In genomic region chr15:101137312-101137940, GRCh38 we compare ENCODE assay signal across 11 cellular contexts.
DNase-seq lines count a peak whose midpoint lies in the region; ATAC-seq and TF ChIP-seq lines count a peak whose summit lies in the region.
"Had no signal": no experiment of that assay in that cellular context is flagged by ENCODE, and none has a peak within 500 bp of the region (broad histone marks: within the 10 kb centered on the region; RNA-seq: fewer than 3 reads in every experiment).

No MANE protein-coding gene starts in this region.

- no peak for TF ChIP-seq POLR2A in gastrocnemius medialis (IDR thresholded peaks at IDR 0.05)

- H3K4me1 ChIP-seq in gastrocnemius medialis, result no peaks in the 10 kb centered on the region
- H3K4me1 ChIP-seq: body of pancreas had no signal

- no peak overlapping the region for H3K4me3 ChIP-seq in gastrocnemius medialis
- H3K4me3 ChIP-seq: body of pancreas, esophagus muscularis mucosa had no signal

- H3K4me1 Mint-ChIP-seq in WTC11, result peaks cover 19% of the 10 kb centered on the region

- peak overlapping the region; percentile 18 for H3K27ac Mint-ChIP-seq in WTC11

- intact Hi-C loops in gastrocnemius medialis (cut with DNase I; ENCODE audit: low total_unique reads), result no loop called here

- H3K27ac ChIP-seq in gastrocnemius medialis, result no peak overlapping the region
- H3K27ac ChIP-seq: body of pancreas, esophagus muscularis mucosa had no signal

- in situ Hi-C loops in KBM-7 (cut with MboI; ENCODE audit: low pct_unique_long_range_greater_than_20kb, low sequenced_read_pairs), result no loop called here
- in situ Hi-C loops in gastrocnemius medialis (cut with MboI; ENCODE audit: low sequenced_read_pairs in 4 of 4), result no loop called here

- H3K36me3 ChIP-seq in gastrocnemius medialis, result no peaks in the 10 kb centered on the region
- H3K36me3 ChIP-seq: esophagus muscularis mucosa had no signal

- CTCF ChIA-PET in WTC11 (lab: Charles Lee), result interaction anchor here (2.4 kb wide), 1 partner anchor 15 kb away, joined by 5 read pairs; no protein-coding TSS in a partner anchor

- no peak for ATAC-seq in WTC11
- peak; percentile 53 for ATAC-seq in left lobe of liver
- no peak for ATAC-seq in GM18498 (IDR thresholded peaks at IDR 0.05; ENCODE audit: unreplicated experiment)
- no peak for ATAC-seq in gastrocnemius medialis
- ATAC-seq: body of pancreas had no signal

- TF ChIP-seq CTCF in WTC11 (IDR thresholded peaks at IDR 0.05) (no peak), gastrocnemius medialis (IDR thresholded peaks at IDR 0.05 in 4 of 5, conservative IDR thresholded peaks at IDR 0.05 in 1 of 5) (no peak)

- H3K4me3 Mint-ChIP-seq in WTC11, result no peak overlapping the region

- peaks cover 8% of the 10 kb centered on the region for H3K9me3 Mint-ChIP-seq in WTC11

- DNase-seq in CMK (ENCODE audit: low read depth) (peak; percentile 84), KBM-7 (peak; percentile 86), WTC11 (ENCODE audit: low spot score) (no peak), left lobe of liver (ENCODE audit: low spot score) (no peak), medulla oblongata (ENCODE audit: extremely low spot score) (no peak), gastrocnemius medialis (no peak), NCI-H1048 (lab: John Stamatoyannopoulos, UW) (no peak)
- DNase-seq: body of pancreas, H9 had no signal

- no peaks in the 10 kb centered on the region for H3K9me3 ChIP-seq in gastrocnemius medialis
- H3K9me3 ChIP-seq: body of pancreas, esophagus muscularis mucosa had no signal

- no peaks in the 10 kb centered on the region; the same call in 1 of the 2 replicates for H3K27me3 Mint-ChIP-seq in WTC11 (ENCODE audit: low read depth)

- H3K27me3 ChIP-seq in gastrocnemius medialis, result no peaks in the 10 kb centered on the region
- H3K27me3 ChIP-seq: body of pancreas, esophagus muscularis mucosa had no signal

- H3K36me3 Mint-ChIP-seq in WTC11, result peaks cover 6% of the 10 kb centered on the region; the same call in 1 of the 2 replicates

- POLR2A ChIA-PET in WTC11 (lab: Charles Lee), result no interaction called here

TF ChIP-seq in WTC11, 78 proteins besides CTCF, POLR2A, EP300 and RAD21:
- no peak for TF ChIP-seq ZNF219 (CRISPR knock-in tag; IDR thresholded peaks at IDR 0.05; ENCODE audit: borderline replicate concordance)
- TF ChIP-seq ATF3 (CRISPR knock-in tag; conservative IDR thresholded peaks at IDR 0.05), result 0 out of 2 replicates have a peak, but pooled peaks have one; percentile 38

Comparison
In these comparisons a context has a peak if more than half of its experiments do, and no peak if none do; other contexts are left out.
1. DNase-seq: peak in CMK (single experiment) and KBM-7 (single experiment); none in WTC11 (single experiment), left lobe of liver (single experiment), medulla oblongata (single experiment), gastrocnemius medialis (0 of 2) and NCI-H1048 (single experiment).